ENCODE assay signal across 1 cellular context in the genomic region with DNA sequence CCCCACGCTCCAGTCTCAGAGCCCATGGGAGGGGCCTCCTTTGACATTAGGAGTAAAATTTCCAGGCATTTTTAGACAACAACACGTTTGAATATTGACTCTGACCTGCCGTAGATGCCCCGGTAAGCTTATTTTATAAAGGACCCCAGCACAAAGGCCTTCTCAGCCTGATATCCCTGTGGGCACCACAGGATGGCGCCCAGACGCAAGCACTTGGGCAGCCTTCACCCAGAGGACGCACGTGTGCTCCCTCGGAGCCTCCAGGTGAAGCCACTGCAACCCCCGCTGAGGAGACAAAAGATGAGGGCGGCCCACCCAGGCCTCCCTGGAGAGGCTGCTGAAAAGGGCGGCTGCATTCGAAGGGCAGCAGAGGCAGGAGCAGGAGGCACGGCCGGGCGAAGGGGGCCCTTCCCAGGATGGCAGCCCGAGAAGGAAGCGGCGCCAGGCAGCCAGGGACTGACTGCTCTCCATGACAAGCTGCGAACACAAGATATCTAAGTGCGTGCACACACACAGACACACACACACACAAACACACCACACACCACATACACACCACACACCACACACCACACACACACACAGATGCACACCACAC.
TF ChIP-seq lines count a peak whose summit lies in the region.

No MANE protein-coding gene starts in this region.

TF ChIP-seq in GM23338, 12 proteins besides CTCF, POLR2A, EP300 and RAD21:
- TF ChIP-seq, protein P1, sequence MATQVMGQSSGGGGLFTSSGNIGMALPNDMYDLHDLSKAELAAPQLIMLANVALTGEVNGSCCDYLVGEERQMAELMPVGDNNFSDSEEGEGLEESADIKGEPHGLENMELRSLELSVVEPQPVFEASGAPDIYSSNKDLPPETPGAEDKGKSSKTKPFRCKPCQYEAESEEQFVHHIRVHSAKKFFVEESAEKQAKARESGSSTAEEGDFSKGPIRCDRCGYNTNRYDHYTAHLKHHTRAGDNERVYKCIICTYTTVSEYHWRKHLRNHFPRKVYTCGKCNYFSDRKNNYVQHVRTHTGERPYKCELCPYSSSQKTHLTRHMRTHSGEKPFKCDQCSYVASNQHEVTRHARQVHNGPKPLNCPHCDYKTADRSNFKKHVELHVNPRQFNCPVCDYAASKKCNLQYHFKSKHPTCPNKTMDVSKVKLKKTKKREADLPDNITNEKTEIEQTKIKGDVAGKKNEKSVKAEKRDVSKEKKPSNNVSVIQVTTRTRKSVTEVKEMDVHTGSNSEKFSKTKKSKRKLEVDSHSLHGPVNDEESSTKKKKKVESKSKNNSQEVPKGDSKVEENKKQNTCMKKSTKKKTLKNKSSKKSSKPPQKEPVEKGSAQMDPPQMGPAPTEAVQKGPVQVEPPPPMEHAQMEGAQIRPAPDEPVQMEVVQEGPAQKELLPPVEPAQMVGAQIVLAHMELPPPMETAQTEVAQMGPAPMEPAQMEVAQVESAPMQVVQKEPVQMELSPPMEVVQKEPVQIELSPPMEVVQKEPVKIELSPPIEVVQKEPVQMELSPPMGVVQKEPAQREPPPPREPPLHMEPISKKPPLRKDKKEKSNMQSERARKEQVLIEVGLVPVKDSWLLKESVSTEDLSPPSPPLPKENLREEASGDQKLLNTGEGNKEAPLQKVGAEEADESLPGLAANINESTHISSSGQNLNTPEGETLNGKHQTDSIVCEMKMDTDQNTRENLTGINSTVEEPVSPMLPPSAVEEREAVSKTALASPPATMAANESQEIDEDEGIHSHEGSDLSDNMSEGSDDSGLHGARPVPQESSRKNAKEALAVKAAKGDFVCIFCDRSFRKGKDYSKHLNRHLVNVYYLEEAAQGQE (IDR thresholded peaks at IDR 0.05; ENCODE audit: unreplicated experiment): no peak
- TF ChIP-seq STAT1 (IDR thresholded peaks at IDR 0.05; ENCODE audit: unreplicated experiment): no peak
- no peak for TF ChIP-seq ZNF331 (CRISPR knock-in tag; IDR thresholded peaks at IDR 0.05; ENCODE audit: low read depth)
- TF ChIP-seq NANOG (IDR thresholded peaks at IDR 0.05; ENCODE audit: borderline replicate concordance): no peak
